ENCODE assay signal across 21 cellular contexts in the genomic region with DNA sequence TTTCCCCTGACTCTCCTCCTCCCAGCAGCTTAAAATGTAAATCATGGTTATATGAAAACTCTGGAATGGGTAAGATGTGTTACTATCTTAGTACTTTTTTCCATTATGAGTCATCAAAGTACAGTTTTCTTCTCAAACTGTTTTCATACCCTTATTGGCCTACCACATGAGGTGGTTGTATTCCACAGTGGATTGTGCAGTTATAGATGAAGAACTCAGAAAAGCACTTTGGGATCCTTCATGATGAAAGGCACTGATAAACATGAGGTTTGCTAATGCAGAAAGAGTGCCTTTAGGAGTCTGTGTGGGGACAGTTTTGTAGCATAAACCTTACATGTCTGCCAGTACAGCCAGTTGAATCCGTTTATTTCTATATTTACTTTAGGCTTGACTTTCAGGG. TPM values are rescaled to one million over a fixed set of nuclear protein-coding genes. Genes with fewer than 3 reads are reported as not detected.
DNase-seq lines count a peak whose midpoint lies in the region; ATAC-seq and TF ChIP-seq lines count a peak whose summit lies in the region.
"Had no signal": no experiment of that assay in that cellular context is flagged by ENCODE, and none has a peak within 500 bp of the region (broad histone marks: within the 10 kb centered on the region; RNA-seq: fewer than 3 reads in every experiment).

No MANE protein-coding gene starts in this region.

- H3K9me2 ChIP-seq in GM23248 (ENCODE audit: insufficient read depth), result no peaks in the 10 kb centered on the region

- H3K27ac ChIP-seq in AG04450 (ENCODE audit: low read depth, low read length) (peak overlapping the region; percentile 71), GM23248 (peak overlapping the region; percentile 27; the same call in 1 of the 2 replicates), RWPE1 (no peak overlapping the region), right cardiac atrium (ENCODE audit: low read length) (no peak overlapping the region)
- H3K27ac ChIP-seq: C4-2B, gastrocnemius medialis, KMS-11, pancreas, suprapubic skin had no signal

- no peaks in the 10 kb centered on the region for H3K79me2 ChIP-seq in GM23248 (ENCODE audit: insufficient read depth)

- no peak overlapping the region for H3K4me3 ChIP-seq in AG04450 (ENCODE audit: low read depth, low read length)
- H3K4me3 ChIP-seq in GM23248, result no peak overlapping the region
- no peak overlapping the region for H3K4me3 ChIP-seq in right cardiac atrium (ENCODE audit: low read length)
- H3K4me3 ChIP-seq: ascending aorta, gastrocnemius medialis, pancreas, suprapubic skin had no signal

- 100% methylated on average over 1 of the region's 1 CpG for WGBS in GM23248 (ENCODE audit: low coverage in 1 of 2, low lambda C conversion rate in 2 of 2, missing lambda C conversion rate in 2 of 2), 2 experiments
- 65% methylated on average over 1 of the region's 1 CpG for WGBS in right cardiac atrium

- H3K9me3 Mint-ChIP-seq in progenitor cell of endocrine pancreas (ENCODE audit: low read depth), result no peaks in the 10 kb centered on the region
- H3K9me3 Mint-ChIP-seq: WTC11 had no signal

- POLR2A ChIA-PET in AG04450 (lab: Yijun Ruan, JAX) (no interaction called here), RWPE1 (lab: Yijun Ruan, JAX; ENCODE audit: low non-redundant PET) (no interaction called here)

- H3K4me1 ChIP-seq in GM23248 (ENCODE audit: insufficient read depth), result no peaks in the 10 kb centered on the region
- no peaks in the 10 kb centered on the region for H3K4me1 ChIP-seq in right cardiac atrium (ENCODE audit: control insufficient read depth, insufficient read depth, low read length)
- H3K4me1 ChIP-seq: ascending aorta, gastrocnemius medialis, suprapubic skin had no signal

- H3K27me3 Mint-ChIP-seq in progenitor cell of endocrine pancreas, result no peaks in the 10 kb centered on the region

- H3K9ac ChIP-seq in GM23248, result no peak overlapping the region
- H3K9ac ChIP-seq: KMS-11 had no signal

- no peak overlapping the region for H3K4me2 ChIP-seq in GM23248 (ENCODE audit: unreplicated experiment)
- H3K4me2 ChIP-seq: KMS-11 had no signal

- H4K20me1 ChIP-seq in GM23248 (ENCODE audit: insufficient read depth), result no peaks in the 10 kb centered on the region

- no peak for ATAC-seq in HG03565 (IDR thresholded peaks at IDR 0.05; ENCODE audit: unreplicated experiment)
- no peak for ATAC-seq in right cardiac atrium
- ATAC-seq: gastrocnemius medialis, Panc1, WTC11 had no signal

- peaks cover 37% of the 10 kb centered on the region for H3K36me3 Mint-ChIP-seq in progenitor cell of endocrine pancreas (ENCODE audit: insufficient read depth)

- H3F3A ChIP-seq in GM23248 (ENCODE audit: insufficient read depth), result no peaks in the 10 kb centered on the region; the same call in 1 of the 2 replicates

- H3K27me3 ChIP-seq in AG04450 (ENCODE audit: control insufficient read depth, insufficient read depth, low read length), result no peaks in the 10 kb centered on the region
- no peaks in the 10 kb centered on the region for H3K27me3 ChIP-seq in GM23248 (replicated peaks; ENCODE audit: insufficient read depth)
- no peaks in the 10 kb centered on the region for H3K27me3 ChIP-seq in right cardiac atrium (ENCODE audit: control insufficient read depth, insufficient read depth)
- H3K27me3 ChIP-seq: ascending aorta, gastrocnemius medialis, pancreas, suprapubic skin had no signal

- DNase-seq in AG04450 (ENCODE audit: low read depth, low spot score), result peak; percentile 24
- peak; percentile 66 for DNase-seq in GM23248
- DNase-seq in amniotic epithelial cell (ENCODE audit: low read depth), result peak; percentile 24
- DNase-seq in myocyte (ENCODE audit: low read depth), result peak; percentile 3
- no peak for DNase-seq in RWPE1 (ENCODE audit: low spot score)
- DNase-seq in progenitor cell of endocrine pancreas (ENCODE audit: low spot score, unreplicated experiment), result no peak
- no peak for DNase-seq in right cardiac atrium
- DNase-seq: activated CD8-positive, alpha-beta memory T cell treated with anti-CD3 and anti-CD28 coated beads, Interleukin-2, amount 50 U/mL, for 4 hours; DND-41; effector CD8-positive, alpha-beta T cell; gastrocnemius medialis; NCI-H1694 treated with DMSO at 0.1 percent for 48 hours; NCI-H526; pancreas had no signal

- intact Hi-C loops in right cardiac atrium (cut with DNase I), result no loop called here

- H2AFZ ChIP-seq in GM23248, result no peak overlapping the region

- in situ Hi-C loops in GM23248 (cut with MboI), result no loop called here

- CTCF ChIA-PET in AG04450 (lab: Charles Lee) (no interaction called here), RWPE1 (lab: Yijun Ruan, JAX) (no interaction called here)

- TF ChIP-seq CTCF in AG04450 (IDR thresholded peaks at IDR 0.05; ENCODE audit: low read depth, low read length) (no peak), RWPE1 (conservative IDR thresholded peaks at IDR 0.05; ENCODE audit: low read depth) (no peak), progenitor cell of endocrine pancreas (IDR thresholded peaks at IDR 0.05; ENCODE audit: unreplicated experiment) (no peak)

- H3K36me3 ChIP-seq in GM23248 (ENCODE audit: low read depth), result peaks cover 62% of the 10 kb centered on the region

- no peak overlapping the region for H3K4me3 Mint-ChIP-seq in progenitor cell of endocrine pancreas (ENCODE audit: low read depth)
- H3K4me3 Mint-ChIP-seq: WTC11 had no signal

- no peaks in the 10 kb centered on the region for H3K9me3 ChIP-seq in AG04450 (ENCODE audit: control insufficient read depth, insufficient read depth, low read length)
- no peaks in the 10 kb centered on the region for H3K9me3 ChIP-seq in GM23248 (ENCODE audit: low read depth)
- H3K9me3 ChIP-seq in right cardiac atrium (ENCODE audit: control insufficient read depth, low read length), result no peaks in the 10 kb centered on the region
- H3K9me3 ChIP-seq: ascending aorta, gastrocnemius medialis, pancreas, suprapubic skin had no signal

- no peak overlapping the region for H3K27ac Mint-ChIP-seq in progenitor cell of endocrine pancreas
- H3K27ac Mint-ChIP-seq: WTC11 had no signal

- peaks cover 8% of the 10 kb centered on the region for H3K4me1 Mint-ChIP-seq in progenitor cell of endocrine pancreas (ENCODE audit: low read depth)
- H3K4me1 Mint-ChIP-seq: WTC11 had no signal

RNA-seq across cellular contexts. Expression of gene MYOCOS, which starts 32.0 kb away (rescaled TPM):
- polyA plus RNA-seq in AG04450 (2011; rRNA removed) (not detected in 2 replicates), GM23248 (2016; fragmentation: Nextera tagmentation; extraction: Ambion mirVana) (not detected in 2 replicates), right cardiac atrium (0.02 TPM)
- 0.14 TPM in 1 of 2 replicates, not detected in the other for polyA minus RNA-seq in AG04450 (2011; rRNA and poly(A)+ RNA removed)
- not detected in 2 replicates for total RNA-seq in GM23248 (2014; rRNA removed; shearing (Covaris generic))
- total RNA-seq in myocyte (not detected in 2 replicates), progenitor cell of endocrine pancreas (not detected in 2 replicates), right cardiac atrium (not detected)
- not detected for polyA plus RNA-seq in myocyte (2012)
- total RNA-seq: ascending aorta, pancreas, suprapubic skin, WTC11 had no signal

Comparison
In these comparisons a context has a peak if more than half of its experiments do, and no peak if none do; other contexts are left out.
1. DNase-seq: peak in AG04450 (single experiment), GM23248 (single experiment), amniotic epithelial cell (single experiment) and myocyte (single experiment); none in RWPE1 (single experiment), progenitor cell of endocrine pancreas (single experiment) and right cardiac atrium (0 of 3).
2. H3K27ac ChIP-seq: peak in AG04450 (single experiment) and GM23248 (single experiment); none in RWPE1 (single experiment) and right cardiac atrium (single experiment).